Comparison of ENCODE assay signal across 10 cellular contexts in genomic region chr1:9009438-9010366, GRCh38. TPM values are rescaled to one million over a fixed set of nuclear protein-coding genes. Genes with fewer than 3 reads are reported as not detected.
DNase-seq lines count a peak whose midpoint lies in the region; ATAC-seq, FAIRE-seq and TF ChIP-seq lines count a peak whose summit lies in the region.
"Had no signal": no experiment of that assay in that cellular context is flagged by ENCODE, and none has a peak within 500 bp of the region (broad histone marks: within the 10 kb centered on the region; RNA-seq: fewer than 3 reads in every experiment).

No MANE protein-coding gene starts in this region.

- no peak overlapping the region for H3K4me2 ChIP-seq in keratinocyte (ENCODE audit: control insufficient read depth, extremely low read depth, insufficient read depth, low read depth, low read length)

- peaks cover 9% of the 10 kb centered on the region for H3K4me1 Mint-ChIP-seq in T-helper 2 cell treated with Interferon-gamma antibody and Interleukin-4, amounts not matched to agents 5 μg/mL and 100 μg/mL, for 36 hours (ENCODE audit: low read depth)

- H3K36me3 ChIP-seq in ES-I3 (ENCODE audit: insufficient read depth, low read length) = no peaks in the 10 kb centered on the region
- no peaks in the 10 kb centered on the region for H3K36me3 ChIP-seq in keratinocyte (ENCODE audit: control insufficient read depth in 2 of 2, extremely low read depth in 1 of 2, insufficient read depth in 2 of 2, low read length in 2 of 2)

- TF ChIP-seq CTCF in keratinocyte (optimal IDR thresholded peaks at IDR 0.05 in 1 of 3, IDR thresholded peaks at IDR 0.05 in 1 of 3, conservative IDR thresholded peaks at IDR 0.05 in 1 of 3; ENCODE audit: extremely low read depth in 1 of 3, insufficient read depth in 2 of 3, low read length in 3 of 3) = peak; percentile 45 to 87 (median 86)

- no peaks in the 10 kb centered on the region for H3K9me1 ChIP-seq in keratinocyte (ENCODE audit: control insufficient read depth, extremely low read depth, insufficient read depth, low read length)

- peak; percentile 58; the same call in 1 of the 2 replicates for TF ChIP-seq RAD21 in Ishikawa (IDR thresholded peaks at IDR 0.05; ENCODE audit: low read depth)

- H3K27ac Mint-ChIP-seq in T-helper 2 cell treated with Interferon-gamma antibody and Interleukin-4, amounts not matched to agents 5 μg/mL and 100 μg/mL, for 36 hours = no peak overlapping the region
- H3K27ac Mint-ChIP-seq: T-helper 1 cell treated with Interleukin-12 subunit alpha and Interleukin-12 subunit beta and Interleukin-4 antibody, amounts not matched to agents 30 μg/mL and 1 μg/mL, for 36 hours had no signal

- no peaks in the 10 kb centered on the region for H3K36me3 Mint-ChIP-seq in T-helper 2 cell treated with Interferon-gamma antibody and Interleukin-4, amounts not matched to agents 5 μg/mL and 100 μg/mL, for 36 hours (ENCODE audit: low read depth)
- H3K36me3 Mint-ChIP-seq: naive thymus-derived CD8-positive, alpha-beta T cell had no signal

- dilution Hi-C loops in keratinocyte (cut with MboI; ENCODE audit: extremely low pct_ligation_motif_present, low sequenced_read_pairs) = no loop called here

- H3K9me3 Mint-ChIP-seq in T-helper 2 cell treated with Interferon-gamma antibody and Interleukin-4, amounts not matched to agents 5 μg/mL and 100 μg/mL, for 36 hours = no peaks in the 10 kb centered on the region
- H3K9me3 Mint-ChIP-seq: naive thymus-derived CD8-positive, alpha-beta T cell; T-helper 1 cell treated with Interleukin-12 subunit alpha and Interleukin-12 subunit beta and Interleukin-4 antibody, amounts not matched to agents 30 μg/mL and 1 μg/mL, for 36 hours had no signal

- peak; percentile 32 for DNase-seq in activated naive CD4-positive, alpha-beta T cell treated with anti-CD3 and anti-CD28 coated beads, Interleukin-2, amount 50 U/mL, for 16 hours
- DNase-seq in keratinocyte (ENCODE audit: low read depth, low spot score) (no peak), OCI-M1 (lab: John Stamatoyannopoulos, UW) (no peak), substantia nigra (lab: John Stamatoyannopoulos, UW) (no peak)
- no peak for DNase-seq in T-helper 2 cell treated with Interferon-gamma antibody and Interleukin-4, amounts not matched to agents 5 μg/mL and 100 μg/mL, for 36 hours (ENCODE audit: low spot score)

- H3K79me2 ChIP-seq in keratinocyte (ENCODE audit: control insufficient read depth, insufficient read depth, low read length) = no peaks in the 10 kb centered on the region

- H3K27me3 Mint-ChIP-seq in T-helper 2 cell treated with Interferon-gamma antibody and Interleukin-4, amounts not matched to agents 5 μg/mL and 100 μg/mL, for 36 hours (ENCODE audit: low read depth) = peaks cover 6% of the 10 kb centered on the region

- H4K20me1 ChIP-seq in keratinocyte (ENCODE audit: control insufficient read depth, extremely low read depth, insufficient read depth, low read length) = no peaks in the 10 kb centered on the region

- no peak overlapping the region for H2AFZ ChIP-seq in keratinocyte (ENCODE audit: control insufficient read depth, low read length)

- H3K4me3 ChIP-seq in keratinocyte (ENCODE audit: control insufficient read depth in 2 of 3, extremely low read depth in 1 of 3, insufficient read depth in 2 of 3, low read depth in 1 of 3, low read length in 3 of 3) = no peak overlapping the region

- TF ChIP-seq EP300 in Ishikawa (IDR thresholded peaks at IDR 0.05; ENCODE audit: borderline replicate concordance) = no peak

- H3K9ac ChIP-seq in ES-I3 (ENCODE audit: low read depth, low read length) (peak overlapping the region; percentile 6; the same call in 1 of the 2 replicates), keratinocyte (ENCODE audit: control insufficient read depth, extremely low read depth, insufficient read depth, low read length) (no peak overlapping the region)

- FAIRE-seq in keratinocyte (lab: Jason Lieb, UNC) = no peak

- H3K27me3 ChIP-seq in keratinocyte (ENCODE audit: control insufficient read depth, extremely low read depth, insufficient read depth, low read length) = no peaks in the 10 kb centered on the region

- H3K4me1 ChIP-seq in ES-I3 (ENCODE audit: insufficient read depth, low read length) (peaks cover 3% of the 10 kb centered on the region; the same call in 1 of the 2 replicates), keratinocyte (ENCODE audit: control insufficient read depth, extremely low read depth, insufficient read depth, low read length) (no peaks in the 10 kb centered on the region)

- ATAC-seq in HG02852 (IDR thresholded peaks at IDR 0.05; ENCODE audit: unreplicated experiment) = no peak

- H3K27ac ChIP-seq in keratinocyte (ENCODE audit: control insufficient read depth, insufficient read depth, low read length) = no peak overlapping the region
- H3K27ac ChIP-seq in substantia nigra (ENCODE audit: low read depth, low read length, poor library complexity, severe bottlenecking) = no peak overlapping the region

- H3K4me3 Mint-ChIP-seq in T-helper 2 cell treated with Interferon-gamma antibody and Interleukin-4, amounts not matched to agents 5 μg/mL and 100 μg/mL, for 36 hours = no peak overlapping the region
- H3K4me3 Mint-ChIP-seq: naive thymus-derived CD8-positive, alpha-beta T cell; T-helper 1 cell treated with Interleukin-12 subunit alpha and Interleukin-12 subunit beta and Interleukin-4 antibody, amounts not matched to agents 30 μg/mL and 1 μg/mL, for 36 hours had no signal

- no peaks in the 10 kb centered on the region for H3K9me3 ChIP-seq in ES-I3 (ENCODE audit: control insufficient read depth, insufficient read depth, low read length)
- no peaks in the 10 kb centered on the region for H3K9me3 ChIP-seq in keratinocyte (ENCODE audit: control insufficient read depth, low read depth, low read length)

TF ChIP-seq in Ishikawa, 13 proteins besides CTCF, POLR2A, EP300 and RAD21:
- TF ChIP-seq TEAD4 (IDR thresholded peaks at IDR 0.05) = no peak
- no peak for TF ChIP-seq MAX (IDR thresholded peaks at IDR 0.05)
- TF ChIP-seq EGR1 (IDR thresholded peaks at IDR 0.05) = no peak
- TF ChIP-seq CREB1 (IDR thresholded peaks at IDR 0.05; ENCODE audit: low read depth) = no peak
- TF ChIP-seq, protein P1, sequence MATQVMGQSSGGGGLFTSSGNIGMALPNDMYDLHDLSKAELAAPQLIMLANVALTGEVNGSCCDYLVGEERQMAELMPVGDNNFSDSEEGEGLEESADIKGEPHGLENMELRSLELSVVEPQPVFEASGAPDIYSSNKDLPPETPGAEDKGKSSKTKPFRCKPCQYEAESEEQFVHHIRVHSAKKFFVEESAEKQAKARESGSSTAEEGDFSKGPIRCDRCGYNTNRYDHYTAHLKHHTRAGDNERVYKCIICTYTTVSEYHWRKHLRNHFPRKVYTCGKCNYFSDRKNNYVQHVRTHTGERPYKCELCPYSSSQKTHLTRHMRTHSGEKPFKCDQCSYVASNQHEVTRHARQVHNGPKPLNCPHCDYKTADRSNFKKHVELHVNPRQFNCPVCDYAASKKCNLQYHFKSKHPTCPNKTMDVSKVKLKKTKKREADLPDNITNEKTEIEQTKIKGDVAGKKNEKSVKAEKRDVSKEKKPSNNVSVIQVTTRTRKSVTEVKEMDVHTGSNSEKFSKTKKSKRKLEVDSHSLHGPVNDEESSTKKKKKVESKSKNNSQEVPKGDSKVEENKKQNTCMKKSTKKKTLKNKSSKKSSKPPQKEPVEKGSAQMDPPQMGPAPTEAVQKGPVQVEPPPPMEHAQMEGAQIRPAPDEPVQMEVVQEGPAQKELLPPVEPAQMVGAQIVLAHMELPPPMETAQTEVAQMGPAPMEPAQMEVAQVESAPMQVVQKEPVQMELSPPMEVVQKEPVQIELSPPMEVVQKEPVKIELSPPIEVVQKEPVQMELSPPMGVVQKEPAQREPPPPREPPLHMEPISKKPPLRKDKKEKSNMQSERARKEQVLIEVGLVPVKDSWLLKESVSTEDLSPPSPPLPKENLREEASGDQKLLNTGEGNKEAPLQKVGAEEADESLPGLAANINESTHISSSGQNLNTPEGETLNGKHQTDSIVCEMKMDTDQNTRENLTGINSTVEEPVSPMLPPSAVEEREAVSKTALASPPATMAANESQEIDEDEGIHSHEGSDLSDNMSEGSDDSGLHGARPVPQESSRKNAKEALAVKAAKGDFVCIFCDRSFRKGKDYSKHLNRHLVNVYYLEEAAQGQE (IDR thresholded peaks at IDR 0.05; ENCODE audit: low read depth) = no peak
- TF ChIP-seq NFIC (IDR thresholded peaks at IDR 0.05) = no peak
- TF ChIP-seq FOXM1 (IDR thresholded peaks at IDR 0.05; ENCODE audit: borderline replicate concordance, low read depth) = no peak

RNA-seq across cellular contexts. Expression of gene SLC2A7, which starts 16.5 kb away (rescaled TPM):
- polyA plus RNA-seq in keratinocyte = not detected in 3 replicates
- polyA plus RNA-seq in keratinocyte (2011; ENCODE audit: low read depth) = not detected
- not detected in 2 replicates for polyA plus RNA-seq in keratinocyte (2011; cell fraction: cytosol; rRNA removed)
- polyA plus RNA-seq in keratinocyte (2011; cell fraction: nucleus; rRNA removed) = not detected in 2 replicates
- polyA plus RNA-seq in keratinocyte (2012; ENCODE audit: low replicate concordance) = not detected in 2 replicates
- not detected in 3 replicates for polyA minus RNA-seq in keratinocyte
- polyA minus RNA-seq in keratinocyte (2011; cell fraction: cytosol; rRNA and poly(A)+ RNA removed) = not detected
- not detected in 2 replicates for polyA minus RNA-seq in keratinocyte (2011; cell fraction: nucleus; rRNA and poly(A)+ RNA removed)

RNA-seq across cellular contexts. Expression of gene SLC2A5, which starts 59.7 kb away (rescaled TPM):
- polyA plus RNA-seq in keratinocyte = 0.16 to 1.1 TPM (median 0.77 TPM) in 3 replicates
- polyA plus RNA-seq in keratinocyte (2011; ENCODE audit: low read depth) = not detected
- polyA plus RNA-seq in keratinocyte (2011; cell fraction: cytosol; rRNA removed) = 0.06 and 0.22 TPM in 2 replicates
- 1.2 and 1.9 TPM in 2 replicates for polyA plus RNA-seq in keratinocyte (2011; cell fraction: nucleus; rRNA removed)
- polyA plus RNA-seq in keratinocyte (2012; ENCODE audit: low replicate concordance) = 0.18 and 0.36 TPM in 2 replicates
- polyA minus RNA-seq in keratinocyte = 0.66 to 1.8 TPM in 2 of 3 replicates, not detected in the other
- 2.1 TPM for polyA minus RNA-seq in keratinocyte (2011; cell fraction: cytosol; rRNA and poly(A)+ RNA removed)
- 0.84 and 1.8 TPM in 2 replicates for polyA minus RNA-seq in keratinocyte (2011; cell fraction: nucleus; rRNA and poly(A)+ RNA removed)
- polyA plus RNA-seq: naive thymus-derived CD8-positive, alpha-beta T cell had no signal
